In the genomic region with DNA sequence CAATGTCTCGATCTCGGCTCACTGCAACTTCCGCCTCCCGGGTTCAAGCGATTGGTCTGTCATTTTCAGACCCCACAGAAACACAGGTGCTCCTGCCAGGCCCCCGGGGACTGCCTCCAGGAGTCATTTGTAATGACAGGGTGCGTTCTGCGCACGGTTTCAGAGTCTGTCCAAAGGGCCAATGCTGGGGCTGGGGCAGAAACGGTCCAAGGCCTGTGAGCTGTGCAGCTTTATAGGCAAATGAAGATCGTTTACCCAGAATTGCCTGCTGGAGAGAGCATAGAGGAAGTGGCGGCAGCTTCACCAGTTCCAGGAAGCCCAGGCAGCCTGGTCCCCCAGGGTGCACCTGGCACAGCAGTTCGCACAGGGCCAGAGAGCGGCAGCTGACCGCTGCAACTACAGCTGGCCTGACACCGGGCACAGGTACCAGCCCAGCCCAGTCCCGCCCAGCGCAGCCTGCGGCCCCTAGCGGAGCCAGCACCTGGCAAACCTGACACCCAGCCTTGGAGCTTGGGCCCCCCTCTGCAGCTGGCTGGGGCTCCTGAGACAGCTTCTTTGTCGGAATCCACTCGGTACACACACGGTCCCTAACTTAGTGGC, we compare ENCODE assay signal across 1 cellular context.
TF ChIP-seq lines count a peak whose summit lies in the region.

No MANE protein-coding gene starts in this region.

TF ChIP-seq in GM12878, 131 proteins besides CTCF, POLR2A, EP300 and RAD21 (continued from another document):
- TF ChIP-seq, protein P1, sequence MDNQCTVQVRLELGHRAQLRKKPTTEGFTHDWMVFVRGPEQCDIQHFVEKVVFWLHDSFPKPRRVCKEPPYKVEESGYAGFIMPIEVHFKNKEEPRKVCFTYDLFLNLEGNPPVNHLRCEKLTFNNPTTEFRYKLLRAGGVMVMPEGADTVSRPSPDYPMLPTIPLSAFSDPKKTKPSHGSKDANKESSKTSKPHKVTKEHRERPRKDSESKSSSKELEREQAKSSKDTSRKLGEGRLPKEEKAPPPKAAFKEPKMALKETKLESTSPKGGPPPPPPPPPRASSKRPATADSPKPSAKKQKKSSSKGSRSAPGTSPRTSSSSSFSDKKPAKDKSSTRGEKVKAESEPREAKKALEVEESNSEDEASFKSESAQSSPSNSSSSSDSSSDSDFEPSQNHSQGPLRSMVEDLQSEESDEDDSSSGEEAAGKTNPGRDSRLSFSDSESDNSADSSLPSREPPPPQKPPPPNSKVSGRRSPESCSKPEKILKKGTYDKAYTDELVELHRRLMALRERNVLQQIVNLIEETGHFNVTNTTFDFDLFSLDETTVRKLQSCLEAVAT (IDR thresholded peaks at IDR 0.05) = peak; percentile 66; the same call in 1 of the 2 replicates
- peak; percentile 97 for TF ChIP-seq HDGF (IDR thresholded peaks at IDR 0.05)
- TF ChIP-seq, protein P2, sequence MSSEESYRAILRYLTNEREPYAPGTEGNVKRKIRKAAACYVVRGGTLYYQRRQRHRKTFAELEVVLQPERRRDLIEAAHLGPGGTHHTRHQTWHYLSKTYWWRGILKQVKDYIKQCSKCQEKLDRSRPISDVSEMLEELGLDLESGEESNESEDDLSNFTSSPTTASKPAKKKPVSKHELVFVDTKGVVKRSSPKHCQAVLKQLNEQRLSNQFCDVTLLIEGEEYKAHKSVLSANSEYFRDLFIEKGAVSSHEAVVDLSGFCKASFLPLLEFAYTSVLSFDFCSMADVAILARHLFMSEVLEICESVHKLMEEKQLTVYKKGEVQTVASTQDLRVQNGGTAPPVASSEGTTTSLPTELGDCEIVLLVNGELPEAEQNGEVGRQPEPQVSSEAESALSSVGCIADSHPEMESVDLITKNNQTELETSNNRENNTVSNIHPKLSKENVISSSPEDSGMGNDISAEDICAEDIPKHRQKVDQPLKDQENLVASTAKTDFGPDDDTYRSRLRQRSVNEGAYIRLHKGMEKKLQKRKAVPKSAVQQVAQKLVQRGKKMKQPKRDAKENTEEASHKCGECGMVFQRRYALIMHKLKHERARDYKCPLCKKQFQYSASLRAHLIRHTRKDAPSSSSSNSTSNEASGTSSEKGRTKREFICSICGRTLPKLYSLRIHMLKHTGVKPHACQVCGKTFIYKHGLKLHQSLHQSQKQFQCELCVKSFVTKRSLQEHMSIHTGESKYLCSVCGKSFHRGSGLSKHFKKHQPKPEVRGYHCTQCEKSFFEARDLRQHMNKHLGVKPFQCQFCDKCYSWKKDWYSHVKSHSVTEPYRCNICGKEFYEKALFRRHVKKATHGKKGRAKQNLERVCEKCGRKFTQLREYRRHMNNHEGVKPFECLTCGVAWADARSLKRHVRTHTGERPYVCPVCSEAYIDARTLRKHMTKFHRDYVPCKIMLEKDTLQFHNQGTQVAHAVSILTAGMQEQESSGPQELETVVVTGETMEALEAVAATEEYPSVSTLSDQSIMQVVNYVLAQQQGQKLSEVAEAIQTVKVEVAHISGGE (CRISPR knock-in tag; IDR thresholded peaks at IDR 0.05) = 0 out of 2 replicates have a peak, but pooled peaks have one; percentile 7
- peak; percentile 45 for TF ChIP-seq MEF2B (IDR thresholded peaks at IDR 0.05; ENCODE audit: partially characterized antibody, poor library complexity, severe bottlenecking)
- TF ChIP-seq, protein P3, sequence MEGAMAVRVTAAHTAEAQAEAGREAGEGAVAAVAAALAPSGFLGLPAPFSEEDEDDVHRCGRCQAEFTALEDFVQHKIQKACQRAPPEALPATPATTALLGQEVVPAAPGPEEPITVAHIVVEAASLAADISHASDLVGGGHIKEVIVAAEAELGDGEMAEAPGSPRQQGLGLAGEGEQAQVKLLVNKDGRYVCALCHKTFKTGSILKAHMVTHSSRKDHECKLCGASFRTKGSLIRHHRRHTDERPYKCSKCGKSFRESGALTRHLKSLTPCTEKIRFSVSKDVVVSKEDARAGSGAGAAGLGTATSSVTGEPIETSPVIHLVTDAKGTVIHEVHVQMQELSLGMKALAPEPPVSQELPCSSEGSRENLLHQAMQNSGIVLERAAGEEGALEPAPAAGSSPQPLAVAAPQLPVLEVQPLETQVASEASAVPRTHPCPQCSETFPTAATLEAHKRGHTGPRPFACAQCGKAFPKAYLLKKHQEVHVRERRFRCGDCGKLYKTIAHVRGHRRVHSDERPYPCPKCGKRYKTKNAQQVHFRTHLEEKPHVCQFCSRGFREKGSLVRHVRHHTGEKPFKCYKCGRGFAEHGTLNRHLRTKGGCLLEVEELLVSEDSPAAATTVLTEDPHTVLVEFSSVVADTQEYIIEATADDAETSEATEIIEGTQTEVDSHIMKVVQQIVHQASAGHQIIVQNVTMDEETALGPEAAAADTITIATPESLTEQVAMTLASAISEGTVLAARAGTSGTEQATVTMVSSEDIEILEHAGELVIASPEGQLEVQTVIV (IDR thresholded peaks at IDR 0.05; ENCODE audit: borderline replicate concordance, partially characterized antibody) = peak; percentile 25
- TF ChIP-seq SMARCA5 (IDR thresholded peaks at IDR 0.05) = peak; percentile 26; the same call in 1 of the 2 replicates
- TF ChIP-seq NBN (IDR thresholded peaks at IDR 0.05) = peak; percentile 59; the same call in 1 of the 2 replicates
- TF ChIP-seq TCF12 (IDR thresholded peaks at IDR 0.05; ENCODE audit: low read depth, low read length) = 0 out of 2 replicates have a peak, but pooled peaks have one; percentile 3
- peak; percentile 55 for TF ChIP-seq DPF2 (IDR thresholded peaks at IDR 0.05)
- TF ChIP-seq POU2F2 (IDR thresholded peaks at IDR 0.05; ENCODE audit: borderline replicate concordance, low read depth, low read length) = peak; percentile 44; the same call in 1 of the 3 replicates
- TF ChIP-seq, protein P4, sequence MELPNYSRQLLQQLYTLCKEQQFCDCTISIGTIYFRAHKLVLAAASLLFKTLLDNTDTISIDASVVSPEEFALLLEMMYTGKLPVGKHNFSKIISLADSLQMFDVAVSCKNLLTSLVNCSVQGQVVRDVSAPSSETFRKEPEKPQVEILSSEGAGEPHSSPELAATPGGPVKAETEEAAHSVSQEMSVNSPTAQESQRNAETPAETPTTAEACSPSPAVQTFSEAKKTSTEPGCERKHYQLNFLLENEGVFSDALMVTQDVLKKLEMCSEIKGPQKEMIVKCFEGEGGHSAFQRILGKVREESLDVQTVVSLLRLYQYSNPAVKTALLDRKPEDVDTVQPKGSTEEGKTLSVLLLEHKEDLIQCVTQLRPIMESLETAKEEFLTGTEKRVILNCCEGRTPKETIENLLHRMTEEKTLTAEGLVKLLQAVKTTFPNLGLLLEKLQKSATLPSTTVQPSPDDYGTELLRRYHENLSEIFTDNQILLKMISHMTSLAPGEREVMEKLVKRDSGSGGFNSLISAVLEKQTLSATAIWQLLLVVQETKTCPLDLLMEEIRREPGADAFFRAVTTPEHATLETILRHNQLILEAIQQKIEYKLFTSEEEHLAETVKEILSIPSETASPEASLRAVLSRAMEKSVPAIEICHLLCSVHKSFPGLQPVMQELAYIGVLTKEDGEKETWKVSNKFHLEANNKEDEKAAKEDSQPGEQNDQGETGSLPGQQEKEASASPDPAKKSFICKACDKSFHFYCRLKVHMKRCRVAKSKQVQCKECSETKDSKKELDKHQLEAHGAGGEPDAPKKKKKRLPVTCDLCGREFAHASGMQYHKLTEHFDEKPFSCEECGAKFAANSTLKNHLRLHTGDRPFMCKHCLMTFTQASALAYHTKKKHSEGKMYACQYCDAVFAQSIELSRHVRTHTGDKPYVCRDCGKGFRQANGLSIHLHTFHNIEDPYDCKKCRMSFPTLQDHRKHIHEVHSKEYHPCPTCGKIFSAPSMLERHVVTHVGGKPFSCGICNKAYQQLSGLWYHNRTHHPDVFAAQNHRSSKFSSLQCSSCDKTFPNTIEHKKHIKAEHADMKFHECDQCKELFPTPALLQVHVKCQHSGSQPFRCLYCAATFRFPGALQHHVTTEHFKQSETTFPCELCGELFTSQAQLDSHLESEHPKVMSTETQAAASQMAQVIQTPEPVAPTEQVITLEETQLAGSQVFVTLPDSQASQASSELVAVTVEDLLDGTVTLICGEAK (IDR thresholded peaks at IDR 0.05; ENCODE audit: borderline replicate concordance) = peak; percentile 34; the same call in 1 of the 2 replicates
- TF ChIP-seq BHLHE40 (IDR thresholded peaks at IDR 0.05; ENCODE audit: borderline replicate concordance in 1 of 2, low read depth in 2 of 2, low read length in 1 of 2) = peak in 1 of 2 experiments; percentile 46; a peak in 1 of 4 replicates
- TF ChIP-seq, protein P5, sequence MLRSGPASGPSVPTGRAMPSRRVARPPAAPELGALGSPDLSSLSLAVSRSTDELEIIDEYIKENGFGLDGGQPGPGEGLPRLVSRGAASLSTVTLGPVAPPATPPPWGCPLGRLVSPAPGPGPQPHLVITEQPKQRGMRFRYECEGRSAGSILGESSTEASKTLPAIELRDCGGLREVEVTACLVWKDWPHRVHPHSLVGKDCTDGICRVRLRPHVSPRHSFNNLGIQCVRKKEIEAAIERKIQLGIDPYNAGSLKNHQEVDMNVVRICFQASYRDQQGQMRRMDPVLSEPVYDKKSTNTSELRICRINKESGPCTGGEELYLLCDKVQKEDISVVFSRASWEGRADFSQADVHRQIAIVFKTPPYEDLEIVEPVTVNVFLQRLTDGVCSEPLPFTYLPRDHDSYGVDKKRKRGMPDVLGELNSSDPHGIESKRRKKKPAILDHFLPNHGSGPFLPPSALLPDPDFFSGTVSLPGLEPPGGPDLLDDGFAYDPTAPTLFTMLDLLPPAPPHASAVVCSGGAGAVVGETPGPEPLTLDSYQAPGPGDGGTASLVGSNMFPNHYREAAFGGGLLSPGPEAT (IDR thresholded peaks at IDR 0.05; ENCODE audit: low read depth) = 0 out of 2 replicates have a peak, but pooled peaks have one; percentile 28
